Comparison of ENCODE assay signal across 1 cellular context in genomic region chr20:17960927-17961599, GRCh38.
TF ChIP-seq lines count a peak whose summit lies in the region.

No MANE protein-coding gene starts in this region.

TF ChIP-seq in HepG2, 621 proteins besides CTCF, POLR2A, EP300 and RAD21 (continued from another document and continues in another):
- TF ChIP-seq GLMP (CRISPR knock-in tag; IDR thresholded peaks at IDR 0.05; ENCODE audit: borderline replicate concordance) (no peak), ZNF678 (CRISPR knock-in tag; IDR thresholded peaks at IDR 0.05) (no peak), TSC22D2 (CRISPR knock-in tag; IDR thresholded peaks at IDR 0.05; ENCODE audit: borderline replicate concordance) (peak; percentile 49; the same call in 1 of the 2 replicates), NFKBIZ (CRISPR knock-in tag; IDR thresholded peaks at IDR 0.05) (0 out of 2 replicates have a peak, but pooled peaks have one; percentile 13), ZNF691 (CRISPR knock-in tag; IDR thresholded peaks at IDR 0.05; ENCODE audit: borderline replicate concordance, low read depth) (no peak), ZBTB25 (CRISPR knock-in tag; IDR thresholded peaks at IDR 0.05) (peak; percentile 33; the same call in 1 of the 2 replicates), PRPF4 (IDR thresholded peaks at IDR 0.05; ENCODE audit: low read depth, low read length, poor library complexity, severe bottlenecking) (peak; percentile 40), ZNF513 (CRISPR knock-in tag; conservative IDR thresholded peaks at IDR 0.05) (no peak), ARNTL (CRISPR knock-in tag; IDR thresholded peaks at IDR 0.05) (no peak), SNAPC4 (CRISPR knock-in tag; IDR thresholded peaks at IDR 0.05) (no peak), NR2C2 (CRISPR knock-in tag; IDR thresholded peaks at IDR 0.05; ENCODE audit: borderline replicate concordance) (peak; percentile 67), ZBTB39 (CRISPR knock-in tag; IDR thresholded peaks at IDR 0.05) (no peak), AHDC1 (CRISPR knock-in tag; IDR thresholded peaks at IDR 0.05; ENCODE audit: borderline replicate concordance) (peak; percentile 90; the same call in 1 of the 2 replicates), KMT2A (CRISPR knock-in tag; IDR thresholded peaks at IDR 0.05) (peak; percentile 83), THAP11 (CRISPR knock-in tag; IDR thresholded peaks at IDR 0.05) (0 out of 2 replicates have a peak, but pooled peaks have one; percentile 48), ZNF616 (CRISPR knock-in tag; IDR thresholded peaks at IDR 0.05; ENCODE audit: low read depth) (0 out of 2 replicates have a peak, but pooled peaks have one; percentile 16), CENPX (CRISPR knock-in tag; IDR thresholded peaks at IDR 0.05) (no peak), HOXA7 (CRISPR knock-in tag; IDR thresholded peaks at IDR 0.05) (no peak), IKZF1 (IDR thresholded peaks at IDR 0.05) (no peak), ZBED4 (CRISPR knock-in tag; IDR thresholded peaks at IDR 0.05; ENCODE audit: borderline replicate concordance) (peak; percentile 74), ZMYM4 (CRISPR knock-in tag; IDR thresholded peaks at IDR 0.05) (no peak), ATF3 (CRISPR knock-in tag; IDR thresholded peaks at IDR 0.05) (no peak), ZNF761 (CRISPR knock-in tag; conservative IDR thresholded peaks at IDR 0.05) (peak; percentile 27; the same call in 1 of the 2 replicates), ZNF180 (CRISPR knock-in tag; IDR thresholded peaks at IDR 0.05; ENCODE audit: borderline replicate concordance, low read depth) (no peak), ZNF737 (CRISPR knock-in tag; IDR thresholded peaks at IDR 0.05; ENCODE audit: borderline replicate concordance) (no peak), HNRNPH1 (optimal IDR thresholded peaks at IDR 0.05; ENCODE audit: low read depth, low read length) (no peak), TP53 (CRISPR knock-in tag; conservative IDR thresholded peaks at IDR 0.05) (no peak), NBN (conservative IDR thresholded peaks at IDR 0.05) (no peak), ATF5 (CRISPR knock-in tag; IDR thresholded peaks at IDR 0.05; ENCODE audit: low read depth) (no peak), ZSCAN31 (CRISPR knock-in tag; IDR thresholded peaks at IDR 0.05; ENCODE audit: low read depth) (0 out of 2 replicates have a peak, but pooled peaks have one; percentile 38), MXD4 (CRISPR knock-in tag; IDR thresholded peaks at IDR 0.05) (peak; percentile 56)
